ENCODE assay signal across 10 cellular contexts in the genomic region with DNA sequence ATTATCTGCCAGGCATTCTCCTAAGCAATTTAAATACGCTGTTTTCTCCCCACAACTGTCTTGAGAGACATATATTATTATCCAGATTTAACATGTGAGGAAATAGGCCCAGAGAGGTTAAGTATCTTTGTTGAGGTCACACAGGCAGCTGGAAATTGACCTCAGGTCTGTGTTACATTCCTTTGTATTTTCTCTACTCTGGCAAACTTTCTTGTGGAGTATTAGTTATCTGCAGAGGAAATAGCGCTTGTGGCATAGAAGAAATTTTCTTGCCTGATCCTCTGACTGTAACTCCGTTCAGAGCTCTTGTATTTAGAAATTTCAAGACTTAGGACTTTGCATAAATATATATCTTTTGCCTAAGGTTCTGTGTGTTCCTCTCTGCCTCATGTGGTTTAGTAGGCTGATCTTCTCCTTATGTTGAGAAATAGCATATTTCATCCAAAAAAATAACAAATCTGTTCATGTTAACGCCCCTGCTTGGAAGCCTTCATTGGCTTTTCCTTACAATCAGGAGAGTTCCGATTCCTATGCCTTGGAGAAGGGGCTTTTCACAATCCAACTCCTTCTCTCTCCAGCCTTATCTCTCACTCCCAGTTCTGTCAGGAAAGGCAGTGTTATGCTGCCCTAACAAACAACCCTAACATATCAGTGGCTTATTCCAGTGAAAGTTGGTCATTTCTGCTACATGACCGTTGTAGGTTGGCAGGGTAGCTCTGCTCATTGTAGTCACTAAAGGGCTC. TPM values are rescaled to one million over a fixed set of nuclear protein-coding genes. Genes with fewer than 3 reads are reported as not detected.
DNase-seq lines count a peak whose midpoint lies in the region; ATAC-seq and TF ChIP-seq lines count a peak whose summit lies in the region.
"Had no signal": no experiment of that assay in that cellular context is flagged by ENCODE, and none has a peak within 500 bp of the region (broad histone marks: within the 10 kb centered on the region; RNA-seq: fewer than 3 reads in every experiment).

No MANE protein-coding gene starts in this region.

- POLR2A ChIA-PET in PC-3 (lab: Charles Lee; ENCODE audit: unreplicated experiment), result interaction anchor here (0.7 kb wide), 1 partner anchor 491 kb away, joined by 6 read pairs; no protein-coding TSS in a partner anchor

- H3K4me3 ChIP-seq in PC-3 (ENCODE audit: low read length) (peak overlapping the region; percentile 76; the same call in 1 of the 2 replicates), osteoblast (ENCODE audit: insufficient read depth, low read length) (no peak overlapping the region)

- CTCF ChIA-PET in PC-3 (lab: Charles Lee), result no interaction called here

- H3K27ac ChIP-seq in PC-3 (ENCODE audit: low read length) (peak overlapping the region; percentile 84), epithelial cell of prostate (peak overlapping the region; percentile 97), osteoblast (ENCODE audit: low read depth, low read length) (peak overlapping the region; percentile 98)
- H3K27ac ChIP-seq: WERI-Rb-1 had no signal

- intact Hi-C loops in PC-3 (cut with micrococcal nuclease), result loop anchor here (5.0 to 10.0 kb wide), 3 partner anchors 238 to 808 kb away; no protein-coding TSS in a partner anchor

- no TSS peak for BruUV-seq in PC-3 (replicated peaks; lab: Mats Ljungman, UMichigan)

- H3K9me3 ChIP-seq in PC-3 (ENCODE audit: low read length), result no peaks in the 10 kb centered on the region
- no peaks in the 10 kb centered on the region for H3K9me3 ChIP-seq in osteoblast (ENCODE audit: low read depth, low read length)

- H3K79me2 ChIP-seq in PC-3 (ENCODE audit: low read length) (peaks cover 30% of the 10 kb centered on the region), osteoblast (ENCODE audit: insufficient read depth, low read length) (peaks cover 24% of the 10 kb centered on the region)

- no peak overlapping the region for H3K9ac ChIP-seq in PC-3 (ENCODE audit: low read length)

- no peaks in the 10 kb centered on the region for H3F3A ChIP-seq in PC-3 (ENCODE audit: low read length, unreplicated experiment)

- ATAC-seq in PC-3 (no peak), GM18498 (IDR thresholded peaks at IDR 0.05; ENCODE audit: unreplicated experiment) (no peak), HG03469 (IDR thresholded peaks at IDR 0.05; ENCODE audit: unreplicated experiment) (no peak)

- H4K20me1 ChIP-seq in PC-3 (ENCODE audit: low read length) (peaks cover 22% of the 10 kb centered on the region), osteoblast (ENCODE audit: insufficient read depth, low read length) (peaks cover 23% of the 10 kb centered on the region)

- no peaks in the 10 kb centered on the region for H3K9me2 ChIP-seq in PC-3 (replicated peaks; ENCODE audit: low read length)

- TF ChIP-seq CTCF in PC-3 (conservative IDR thresholded peaks at IDR 0.05; ENCODE audit: low read depth, low read length) (no peak), osteoblast (IDR thresholded peaks at IDR 0.05; ENCODE audit: extremely low read depth, low read depth, low read length) (no peak)

- peaks cover 12% of the 10 kb centered on the region for H3K4me1 ChIP-seq in PC-3 (ENCODE audit: insufficient read depth, low read length)
- peaks cover 14% of the 10 kb centered on the region for H3K4me1 ChIP-seq in osteoblast (ENCODE audit: insufficient read depth, low read length)

- H3K27me3 ChIP-seq in PC-3 (ENCODE audit: low read length) (no peaks in the 10 kb centered on the region), osteoblast (ENCODE audit: insufficient read depth, low read length) (no peaks in the 10 kb centered on the region)

- DNase-seq in AG20443 (ENCODE audit: low spot score), result peak; percentile 32
- no peak for DNase-seq in PC-3
- no peak for DNase-seq in epithelial cell of prostate (ENCODE audit: low read depth, low spot score)
- DNase-seq in osteoblast (ENCODE audit: insufficient read length, low spot score, missing footprints), result no peak
- DNase-seq in NCI-H345 treated with DMSO at 0.1 percent for 48 hours (lab: John Stamatoyannopoulos, UW; ENCODE audit: unreplicated experiment), result no peak
- DNase-seq in midbrain (lab: John Stamatoyannopoulos, UW), result no peak
- DNase-seq: NCI-H2227 treated with DMSO at 0.1 percent for 48 hours, WERI-Rb-1 had no signal

- H3K4me2 ChIP-seq in PC-3 (ENCODE audit: low read length), result peak overlapping the region; percentile 98
- H3K4me2 ChIP-seq in osteoblast (ENCODE audit: insufficient read depth, low read length), result no peak overlapping the region

- H2AFZ ChIP-seq in PC-3 (ENCODE audit: low read length) (no peak overlapping the region), osteoblast (ENCODE audit: low read length) (no peak overlapping the region)

- H3K36me3 ChIP-seq in PC-3 (ENCODE audit: low read depth, low read length) (peaks cover 7% of the 10 kb centered on the region), osteoblast (ENCODE audit: insufficient read depth, low read length) (peaks cover 11% of the 10 kb centered on the region)

RNA-seq across cellular contexts. Expression of a gene that starts 2.5 kb away (rescaled TPM):
- total RNA-seq in PC-3 (2014; rRNA removed), result 73.6 and 95.1 TPM in 2 replicates
- total RNA-seq in osteoblast, result 46.9 and 48.9 TPM in 2 replicates
